9 cellular contexts compared by ENCODE assay signal in the genomic region with DNA sequence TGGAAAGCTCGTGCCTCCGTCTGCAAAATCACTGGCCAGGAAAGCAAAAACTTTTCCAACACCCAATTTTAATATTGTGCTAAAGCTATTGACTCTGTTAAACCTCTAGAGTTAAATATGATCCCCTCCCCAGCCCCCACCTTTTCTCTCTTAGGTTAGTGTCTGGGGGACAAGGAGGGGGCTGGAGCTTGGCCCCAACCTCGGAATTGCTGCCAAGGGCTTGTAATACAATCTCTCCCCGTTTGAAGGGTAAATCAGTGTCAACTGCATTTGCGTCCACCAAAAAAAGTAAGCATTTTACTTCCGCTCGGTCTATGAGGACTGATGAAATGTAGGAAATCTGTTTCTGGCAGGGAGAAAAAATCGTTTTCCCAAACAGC. TPM values are rescaled to one million over a fixed set of nuclear protein-coding genes. Genes with fewer than 3 reads are reported as not detected.
DNase-seq lines count a peak whose midpoint lies in the region; ATAC-seq, FAIRE-seq and TF ChIP-seq lines count a peak whose summit lies in the region.
"Had no signal": no experiment of that assay in that cellular context is flagged by ENCODE, and none has a peak within 500 bp of the region (broad histone marks: within the 10 kb centered on the region; RNA-seq: fewer than 3 reads in every experiment).

GAS2 (plus strand) TSS at position 292 of the 380 bp plus-strand sequence. CDS start 8,259 bp downstream, outside the sequence.

- H3K4me1 Mint-ChIP-seq in astrocyte (ENCODE audit: low read depth, unreplicated experiment) (no peaks in the 10 kb centered on the region), memory B cell (peaks cover 9% of the 10 kb centered on the region)

- H3K4me3 ChIP-seq in astrocyte (ENCODE audit: insufficient read depth, low read depth, low read length) = peak within 1 kb of the TSS; percentile 51

- DNase-seq in GM18507 (ENCODE audit: extremely low spot score, insufficient read length, low read depth) (no peak), astrocyte (ENCODE audit: low read depth) (no peak), memory B cell (ENCODE audit: low spot score in 2 of 2) (no peak), left colon (no peak), Kasumi-1 (lab: John Stamatoyannopoulos, UW) (no peak), cerebellum (ENCODE audit: low spot score) (no peak), AML-193 (lab: John Stamatoyannopoulos, UW) (no peak)

- no peaks in the 10 kb centered on the region for H3K4me1 ChIP-seq in astrocyte (ENCODE audit: insufficient read depth, low read length)

- H3K79me2 ChIP-seq in astrocyte (ENCODE audit: insufficient read depth, low read length) = no peaks in the 10 kb centered on the region

- H3K4me2 ChIP-seq in astrocyte (ENCODE audit: low read length) = peak within 1 kb of the TSS; percentile 85

- no peaks in the 10 kb centered on the region for H3K36me3 ChIP-seq in astrocyte (ENCODE audit: insufficient read depth, low read length)

- no peaks in the 10 kb centered on the region for H4K20me1 ChIP-seq in astrocyte (ENCODE audit: insufficient read depth, low read length)

- no peaks in the 10 kb centered on the region for H3K36me3 Mint-ChIP-seq in astrocyte (ENCODE audit: low read depth, unreplicated experiment)
- no peaks in the 10 kb centered on the region for H3K36me3 Mint-ChIP-seq in memory B cell

- H3K9me3 ChIP-seq in astrocyte (ENCODE audit: insufficient read depth, low read depth, low read length) = no peaks in the 10 kb centered on the region

- no peak for TF ChIP-seq CTCF in astrocyte (IDR thresholded peaks at IDR 0.05; ENCODE audit: insufficient read depth, low read depth, low read length)

- H3K27ac ChIP-seq in astrocyte (ENCODE audit: low read depth, low read length) = no peak within 1 kb of the TSS

- no peak within 1 kb of the TSS for H3K27ac Mint-ChIP-seq in astrocyte (ENCODE audit: unreplicated experiment)
- no peak within 1 kb of the TSS for H3K27ac Mint-ChIP-seq in memory B cell
- H3K27ac Mint-ChIP-seq: IgD-negative memory B cell had no signal

- H3K9ac ChIP-seq in astrocyte (ENCODE audit: low read length) = peak within 1 kb of the TSS; percentile 28

- H3K27me3 Mint-ChIP-seq in astrocyte (ENCODE audit: low read depth, unreplicated experiment) (peaks cover 5% of the 10 kb centered on the region), memory B cell (peaks cover 18% of the 10 kb centered on the region)

- intact Hi-C loops in left colon (cut with DNase I, micrococcal nuclease) = no loop called here

- peaks cover 15% of the 10 kb centered on the region for H3K27me3 ChIP-seq in astrocyte (ENCODE audit: insufficient read depth, low read length)

- FAIRE-seq in GM18507 (lab: Jason Lieb, UNC) (peak; percentile 70), astrocyte (lab: Jason Lieb, UNC) (no peak)

- peak within 1 kb of the TSS; percentile 28 for H2AFZ ChIP-seq in astrocyte (ENCODE audit: low read depth, low read length)

- ATAC-seq in HG02852 (IDR thresholded peaks at IDR 0.05; ENCODE audit: unreplicated experiment) = peak; percentile 29
- no peak for ATAC-seq in memory B cell (ENCODE audit: low read depth)
- no peak for ATAC-seq in left colon

- H3K4me3 Mint-ChIP-seq in astrocyte (ENCODE audit: unreplicated experiment) (peak within 1 kb of the TSS; percentile 88), memory B cell (peak within 1 kb of the TSS; percentile 30)

- H3K9me3 Mint-ChIP-seq in astrocyte (ENCODE audit: unreplicated experiment) (no peaks in the 10 kb centered on the region), memory B cell (no peaks in the 10 kb centered on the region)

RNA-seq across cellular contexts. Expression of gene GAS2, which starts in this region (rescaled TPM):
- total RNA-seq in astrocyte (1.5 and 1.7 TPM in 2 replicates), left colon (1 to 10 TPM; 1.6 to 2.5 TPM), cerebellum (8.3 TPM)
